ENCODE assay signal across 11 cellular contexts in genomic region chr20:50885781-50886180, GRCh38.
"Had no signal": no experiment of that assay in that cellular context is flagged by ENCODE, and none has a peak within 500 bp of the region (broad histone marks: within the 10 kb centered on the region; RNA-seq: fewer than 3 reads in every experiment).

No MANE protein-coding gene starts in this region.

- H3K27me3 ChIP-seq: adrenal gland, pancreas had no signal

- H3K9me3 Mint-ChIP-seq: central memory CD8-positive, alpha-beta T cell; dendritic cell treated with granulocyte-macrophage colony-stimulating factor and Interleukin-4, amounts not matched to agents 40 ng/mL and 50 ng/mL, for 4 days had no signal

- H3K4me3 ChIP-seq: adrenal gland, pancreas had no signal

- H3K27ac ChIP-seq: adrenal gland, pancreas had no signal

- H3K4me1 Mint-ChIP-seq: central memory CD8-positive, alpha-beta T cell had no signal

- H3K9me3 ChIP-seq: adrenal gland, pancreas had no signal

- DNase-seq: activated CD4-positive, alpha-beta T cell treated with anti-CD3 and anti-CD28 coated beads, Interleukin-2, amount 50 U/mL, for 4 hours; adrenal gland; erythroblast; hippocampal formation; kidney glomerular epithelial cell; pancreas; retina; stimulated activated CD4-positive, alpha-beta T cell treated with anti-CD3 and anti-CD28 coated beads, Interleukin-4, amount 100 ng/mL, for 4 hours; T-helper 2 cell had no signal

- H3K27me3 Mint-ChIP-seq: central memory CD8-positive, alpha-beta T cell; dendritic cell treated with granulocyte-macrophage colony-stimulating factor and Interleukin-4, amounts not matched to agents 40 ng/mL and 50 ng/mL, for 4 days had no signal

- H3K4me1 ChIP-seq: pancreas had no signal

- H3K4me3 Mint-ChIP-seq: central memory CD8-positive, alpha-beta T cell; dendritic cell treated with granulocyte-macrophage colony-stimulating factor and Interleukin-4, amounts not matched to agents 40 ng/mL and 50 ng/mL, for 4 days had no signal

- H3K27ac Mint-ChIP-seq: dendritic cell treated with granulocyte-macrophage colony-stimulating factor and Interleukin-4, amounts not matched to agents 40 ng/mL and 50 ng/mL, for 4 days had no signal

- H3K36me3 ChIP-seq: adrenal gland had no signal
